ENCODE assay signal across 9 cellular contexts in the genomic region with DNA sequence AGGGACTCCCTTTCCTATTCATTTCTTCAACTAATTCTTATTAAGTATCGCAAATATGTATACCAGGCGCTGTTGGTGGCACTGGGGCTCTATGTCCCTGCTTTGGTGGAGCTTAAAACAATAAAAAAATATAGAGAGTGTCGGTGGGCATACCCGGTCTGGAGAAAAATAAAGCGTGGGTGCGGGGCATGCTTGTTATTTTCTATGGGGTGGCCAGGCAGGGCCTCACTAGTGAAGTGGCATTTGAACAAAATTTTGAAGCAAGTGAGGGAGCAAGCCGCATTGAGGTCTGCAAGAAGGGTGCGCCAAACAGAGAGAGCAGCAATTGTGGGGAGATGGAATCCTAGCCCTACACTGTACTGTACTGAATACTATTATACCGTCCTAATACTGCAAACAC. TPM values are rescaled to one million over a fixed set of nuclear protein-coding genes. Genes with fewer than 3 reads are reported as not detected.
DNase-seq lines count a peak whose midpoint lies in the region; ATAC-seq and TF ChIP-seq lines count a peak whose summit lies in the region.
"Had no signal": no experiment of that assay in that cellular context is flagged by ENCODE, and none has a peak within 500 bp of the region (broad histone marks: within the 10 kb centered on the region; RNA-seq: fewer than 3 reads in every experiment).

No MANE protein-coding gene starts in this region.

- no peak overlapping the region for H2AFZ ChIP-seq in smooth muscle cell (ENCODE audit: low read depth)

- DNase-seq in HFFc6 = no peak
- no peak for DNase-seq in T-helper 17 cell
- DNase-seq in right cardiac atrium = no peak
- no peak for DNase-seq in smooth muscle cell (lab: John Stamatoyannopoulos, UW; ENCODE audit: unreplicated experiment)
- no peak for DNase-seq in OCI-M2 (lab: John Stamatoyannopoulos, UW; ENCODE audit: unreplicated experiment)
- no peak for DNase-seq in G401 (ENCODE audit: low spot score)
- no peak for DNase-seq in NCI-H526 treated with DMSO at 0.1 percent for 48 hours (lab: John Stamatoyannopoulos, UW)

- H3K27ac Mint-ChIP-seq in HFFc6 (peak overlapping the region; percentile 36; the same call in 1 of the 2 replicates), T-helper 17 cell (no peak overlapping the region)

- H3K27me3 ChIP-seq in right cardiac atrium (ENCODE audit: control insufficient read depth, insufficient read depth) (no peaks in the 10 kb centered on the region), smooth muscle cell (ENCODE audit: low read depth) (no peaks in the 10 kb centered on the region)

- H3K4me1 Mint-ChIP-seq in HFFc6 (ENCODE audit: low read depth) = peaks cover 11% of the 10 kb centered on the region
- peaks cover 20% of the 10 kb centered on the region for H3K4me1 Mint-ChIP-seq in T-helper 17 cell

- H3K4me3 ChIP-seq in right cardiac atrium (ENCODE audit: low read length) = peak overlapping the region; percentile 21
- peak overlapping the region; percentile 61 for H3K4me3 ChIP-seq in smooth muscle cell

- H3K79me2 ChIP-seq in smooth muscle cell (ENCODE audit: low read depth) = peaks cover 11% of the 10 kb centered on the region

- H4K20me1 ChIP-seq in smooth muscle cell (ENCODE audit: low read depth) = no peaks in the 10 kb centered on the region

- H3K4me1 ChIP-seq in right cardiac atrium (ENCODE audit: control insufficient read depth, insufficient read depth, low read length) = peaks cover 5% of the 10 kb centered on the region
- H3K4me1 ChIP-seq in smooth muscle cell (ENCODE audit: low read depth) = no peaks in the 10 kb centered on the region

- no peak for ATAC-seq in T-helper 17 cell
- ATAC-seq in right cardiac atrium = no peak
- no peak for ATAC-seq in HG03039 (IDR thresholded peaks at IDR 0.05; ENCODE audit: unreplicated experiment)

- peak overlapping the region; percentile 66; the same call in 1 of the 2 replicates for H3K4me3 Mint-ChIP-seq in HFFc6
- peak overlapping the region; percentile 93 for H3K4me3 Mint-ChIP-seq in T-helper 17 cell

- in situ Hi-C loops in G401 (cut with HindIII; ENCODE audit: low sequenced_read_pairs) = no loop called here

- H3F3A ChIP-seq in smooth muscle cell (ENCODE audit: low read depth) = no peaks in the 10 kb centered on the region

- TF ChIP-seq CTCF in HFFc6 (IDR thresholded peaks at IDR 0.05) (no peak), smooth muscle cell (IDR thresholded peaks at IDR 0.05; ENCODE audit: borderline replicate concordance, insufficient read depth, poor library complexity, severe bottlenecking) (no peak)

- peaks cover 5% of the 10 kb centered on the region for H3K36me3 ChIP-seq in smooth muscle cell (ENCODE audit: low read depth)

- no peaks in the 10 kb centered on the region for H3K9me3 ChIP-seq in T-helper 17 cell (ENCODE audit: control insufficient read depth, low read length, poor library complexity, severe bottlenecking)
- no peaks in the 10 kb centered on the region for H3K9me3 ChIP-seq in right cardiac atrium (ENCODE audit: control insufficient read depth, low read length)
- H3K9me3 ChIP-seq in smooth muscle cell (replicated peaks; ENCODE audit: low read depth) = no peaks in the 10 kb centered on the region

- peak overlapping the region; percentile 13 for H3K9ac ChIP-seq in smooth muscle cell (ENCODE audit: low read depth)

- no peak overlapping the region for H3K27ac ChIP-seq in right cardiac atrium (ENCODE audit: low read length)
- peak overlapping the region; percentile 92 for H3K27ac ChIP-seq in smooth muscle cell (ENCODE audit: low read depth)

- H3K36me3 Mint-ChIP-seq in HFFc6 (ENCODE audit: low read depth) (no peaks in the 10 kb centered on the region; the same call in 1 of the 2 replicates), T-helper 17 cell (ENCODE audit: low read depth) (peaks cover 7% of the 10 kb centered on the region)

- peaks cover 8% of the 10 kb centered on the region for H3K27me3 Mint-ChIP-seq in HFFc6 (ENCODE audit: insufficient read depth)
- no peaks in the 10 kb centered on the region for H3K27me3 Mint-ChIP-seq in T-helper 17 cell

- WGBS in right cardiac atrium = 88% methylated on average over 9 of the region's 9 CpGs
- WGBS in smooth muscle cell (ENCODE audit: low lambda C conversion rate) = 86% methylated on average over 9 of the region's 9 CpGs

- intact Hi-C loops in right cardiac atrium (cut with DNase I) = no loop called here

- H3K9me3 Mint-ChIP-seq in HFFc6 = no peaks in the 10 kb centered on the region

- peak overlapping the region; percentile 20 for H3K4me2 ChIP-seq in smooth muscle cell

RNA-seq across cellular contexts. Expression of a gene that starts 0.6 kb away (rescaled TPM):
- total RNA-seq in HFFc6 (2021; fragmentation: NEBNext Ultra II Directional; extraction: Animal tissue kit (Norgen Biotek cat#: 25700)) = 10 to 100 TPM; 38.4 to 70.9 (median 55.1) TPM
- total RNA-seq in T-helper 17 cell (100 to 1,000 TPM; 346 to 507 TPM), right cardiac atrium (100 to 1,000 TPM in 3 of 4 donors, 10 to 100 TPM in 1; 89.7 to 107 (median 103) TPM), smooth muscle cell (96.8 and 111 TPM in 2 replicates)
- polyA plus RNA-seq in right cardiac atrium (43.8 TPM), smooth muscle cell (70.5 and 102 TPM in 2 replicates)
- 10.8 and 12.1 TPM in 2 replicates for total RNA-seq in G401 (2014; rRNA removed; shearing (Covaris generic))

RNA-seq across cellular contexts. Expression of a gene that starts 35.1 kb away (rescaled TPM):
- 10 to 100 TPM; 11.3 to 15.4 (median 13.6) TPM for total RNA-seq in HFFc6 (2021; fragmentation: NEBNext Ultra II Directional; extraction: Animal tissue kit (Norgen Biotek cat#: 25700))
- total RNA-seq in T-helper 17 cell (10 to 100 TPM; 66.3 to 72.5 TPM), right cardiac atrium (10 to 100 TPM; 23.8 to 29.6 (median 26.8) TPM), smooth muscle cell (9.6 and 11.7 TPM in 2 replicates)
- polyA plus RNA-seq in right cardiac atrium (26.0 TPM), smooth muscle cell (12.9 and 15.9 TPM in 2 replicates)
- total RNA-seq in G401 (2014; rRNA removed; shearing (Covaris generic)) = 7.8 and 11.4 TPM in 2 replicates

RNA-seq across cellular contexts. Expression of a gene that starts 44.1 kb away (rescaled TPM):
- total RNA-seq in HFFc6 (2021; fragmentation: NEBNext Ultra II Directional; extraction: Animal tissue kit (Norgen Biotek cat#: 25700)) = not detected
- not detected for total RNA-seq in T-helper 17 cell
- total RNA-seq in right cardiac atrium = not detected
- not detected for polyA plus RNA-seq in right cardiac atrium
- not detected in 2 replicates for total RNA-seq in smooth muscle cell
- not detected in 2 replicates for polyA plus RNA-seq in smooth muscle cell
- total RNA-seq in G401 (2014; rRNA removed; shearing (Covaris generic)) = not detected in 2 replicates
- total RNA-seq: mononuclear cell had no signal
